ENCODE assay signal across 24 cellular contexts in genomic region chr2:15780912-15781574, GRCh38.
DNase-seq lines count a peak whose midpoint lies in the region; ATAC-seq and TF ChIP-seq lines count a peak whose summit lies in the region.
"Had no signal": no experiment of that assay in that cellular context is flagged by ENCODE, and none has a peak within 500 bp of the region (broad histone marks: within the 10 kb centered on the region; RNA-seq: fewer than 3 reads in every experiment).

No MANE protein-coding gene starts in this region.

- no peaks in the 10 kb centered on the region for H3K27me3 ChIP-seq in CD8-positive, alpha-beta memory T cell (ENCODE audit: insufficient read depth, low read length, poor library complexity, severe bottlenecking)
- H3K27me3 ChIP-seq: transverse colon had no signal

- CTCF ChIA-PET in HEK293 (lab: Yijun Ruan, JAX) = interaction anchor here (0.7 to 1.0 kb wide), 3 partner anchors 80 to 828 kb away, joined by 3 read pairs; no protein-coding TSS in a partner anchor
- CTCF ChIA-PET in CD8-positive, alpha-beta memory T cell (lab: Charles Lee) = no interaction called here

- intact Hi-C loops in sciatic nerve (cut with DNase I) = no loop called here

- H3K9me3 Mint-ChIP-seq in CD8-positive, alpha-beta memory T cell = no peaks in the 10 kb centered on the region
- H3K9me3 Mint-ChIP-seq: activated naive CD4-positive, alpha-beta T cell treated with anti-CD3 and anti-CD28 coated beads, Interleukin-2, amount 10 ng/mL, durations not matched to agents 7 days and 5 days; activated T-helper 1 cell treated with anti-CD3 and anti-CD28 coated beads, Interleukin-12 subunit alpha, Interleukin-12 subunit beta, Interleukin-2, Interleukin-4 antibody, amounts not matched to agents 30 ng/mL and 10 ng/mL and 1 ng/mL, durations not matched to agents 14 hours and 24 hours and 36 hours; natural killer cell treated with Interleukin-12 subunit alpha and Interleukin-12 subunit beta and Interleukin-15 and Interleukin-18, amount 100 ng/mL, for 72 hours had no signal

- DNase-seq in NCI-H526 (lab: John Stamatoyannopoulos, UW) = peak; percentile 99 to 100
- DNase-seq in NCI-H526 treated with DMSO at 0.1 percent for 48 hours (lab: John Stamatoyannopoulos, UW) = no peak
- DNase-seq in iPS-NIHi11 (ENCODE audit: low spot score) = peak; percentile 76
- no peak for DNase-seq in sciatic nerve (ENCODE audit: low spot score)
- DNase-seq in CD8-positive, alpha-beta memory T cell = no peak
- DNase-seq: activated CD4-positive, alpha-beta T cell treated with anti-CD3 and anti-CD28 coated beads, Interleukin-2, amount 50 U/mL, for 1 hour; activated CD8-positive, alpha-beta memory T cell treated with anti-CD3 and anti-CD28 coated beads, Interleukin-2, amount 10 ng/mL, durations not matched to agents 7 days and 5 days; activated naive CD4-positive, alpha-beta T cell treated with anti-CD3 and anti-CD28 coated beads, Interleukin-2, amount 10 ng/mL, durations not matched to agents 7 days and 5 days; amniotic stem cell; effector memory CD8-positive, alpha-beta T cell; Kasumi-1; left ventricle myocardium inferior; midbrain; NCI-H1694 treated with DMSO at 0.1 percent for 48 hours; NCI-H69; Right ventricle myocardium superior; transverse colon had no signal

- TF ChIP-seq CTCF in HEK293 (tag by site-specific recombination; IDR thresholded peaks at IDR 0.05) = peak; percentile 43; the same call in 1 of the 2 replicates

- POLR2A ChIA-PET in HEK293 (lab: Yijun Ruan, JAX) = no interaction called here
- POLR2A ChIA-PET in CD8-positive, alpha-beta memory T cell (lab: Charles Lee) = no interaction called here

- peaks cover 0 to 1% of the 10 kb centered on the region in 2 donors for H3K27me3 Mint-ChIP-seq in CD8-positive, alpha-beta memory T cell
- H3K27me3 Mint-ChIP-seq: activated CD8-positive, alpha-beta memory T cell treated with anti-CD3 and anti-CD28 coated beads, Interleukin-2, amount 10 ng/mL, durations not matched to agents 7 days and 5 days; activated naive CD4-positive, alpha-beta T cell treated with anti-CD3 and anti-CD28 coated beads, Interleukin-2, amount 10 ng/mL, durations not matched to agents 7 days and 5 days; effector memory CD8-positive, alpha-beta T cell; natural killer cell treated with Interleukin-12 subunit alpha and Interleukin-12 subunit beta and Interleukin-15 and Interleukin-18, amount 100 ng/mL, for 72 hours had no signal

- no peaks in the 10 kb centered on the region for H3K4me1 Mint-ChIP-seq in CD8-positive, alpha-beta memory T cell
- H3K4me1 Mint-ChIP-seq: activated CD8-positive, alpha-beta memory T cell treated with anti-CD3 and anti-CD28 coated beads, Interleukin-2, amount 10 ng/mL, durations not matched to agents 7 days and 5 days; activated naive CD4-positive, alpha-beta T cell treated with anti-CD3 and anti-CD28 coated beads, Interleukin-2, amount 10 ng/mL, durations not matched to agents 7 days and 5 days had no signal

- ATAC-seq in sciatic nerve (peak; percentile 6), GM18498 (IDR thresholded peaks at IDR 0.05; ENCODE audit: unreplicated experiment) (no peak), HG03159 (IDR thresholded peaks at IDR 0.05; ENCODE audit: unreplicated experiment) (no peak)
- ATAC-seq: activated CD8-positive, alpha-beta memory T cell treated with anti-CD3 and anti-CD28 coated beads, Interleukin-2, amount 10 ng/mL, durations not matched to agents 7 days and 5 days; effector memory CD8-positive, alpha-beta T cell; esophagus mucosa; natural killer cell treated with Interleukin-12 subunit alpha and Interleukin-12 subunit beta and Interleukin-15 and Interleukin-18, amount 100 ng/mL, for 72 hours had no signal

- peak overlapping the region in 1 of 8 donors; percentile 23 for H3K27ac Mint-ChIP-seq in CD8-positive, alpha-beta memory T cell
- H3K27ac Mint-ChIP-seq: activated CD8-positive, alpha-beta memory T cell treated with anti-CD3 and anti-CD28 coated beads, Interleukin-2, amount 10 ng/mL, durations not matched to agents 7 days and 5 days; activated naive CD4-positive, alpha-beta T cell treated with anti-CD3 and anti-CD28 coated beads, Interleukin-2, amount 10 ng/mL, durations not matched to agents 7 days and 5 days; activated T-helper 1 cell treated with anti-CD3 and anti-CD28 coated beads, Interleukin-12 subunit alpha, Interleukin-12 subunit beta, Interleukin-2, Interleukin-4 antibody, amounts not matched to agents 30 ng/mL and 10 ng/mL and 1 ng/mL, durations not matched to agents 14 hours and 24 hours and 36 hours; effector memory CD8-positive, alpha-beta T cell; natural killer cell treated with Interleukin-12 subunit alpha and Interleukin-12 subunit beta and Interleukin-15 and Interleukin-18, amount 100 ng/mL, for 72 hours had no signal

- H3K4me3 Mint-ChIP-seq in CD8-positive, alpha-beta memory T cell = no peak overlapping the region
- H3K4me3 Mint-ChIP-seq: activated CD8-positive, alpha-beta memory T cell treated with anti-CD3 and anti-CD28 coated beads, Interleukin-2, amount 10 ng/mL, durations not matched to agents 7 days and 5 days; activated naive CD4-positive, alpha-beta T cell treated with anti-CD3 and anti-CD28 coated beads, Interleukin-2, amount 10 ng/mL, durations not matched to agents 7 days and 5 days; activated T-helper 1 cell treated with anti-CD3 and anti-CD28 coated beads, Interleukin-12 subunit alpha, Interleukin-12 subunit beta, Interleukin-2, Interleukin-4 antibody, amounts not matched to agents 30 ng/mL and 10 ng/mL and 1 ng/mL, durations not matched to agents 14 hours and 24 hours and 36 hours; effector memory CD8-positive, alpha-beta T cell; natural killer cell treated with Interleukin-12 subunit alpha and Interleukin-12 subunit beta and Interleukin-15 and Interleukin-18, amount 100 ng/mL, for 72 hours had no signal

- no peak overlapping the region for H3K27ac ChIP-seq in HEK293 (ENCODE audit: extremely low read depth, low read depth, low read length)
- no peak overlapping the region for H3K27ac ChIP-seq in CD8-positive, alpha-beta memory T cell (ENCODE audit: low read depth, low read length)
- H3K27ac ChIP-seq: left ventricle myocardium inferior, parathyroid adenoma, transverse colon had no signal

- H3K9me3 ChIP-seq in HEK293 (ENCODE audit: control insufficient read depth, insufficient read depth, low read depth, low read length) = no peaks in the 10 kb centered on the region
- no peaks in the 10 kb centered on the region for H3K9me3 ChIP-seq in CD8-positive, alpha-beta memory T cell (ENCODE audit: low read length)
- H3K9me3 ChIP-seq: left ventricle myocardium inferior, transverse colon had no signal

- H3K4me1 ChIP-seq in HEK293 (ENCODE audit: control insufficient read depth, insufficient read depth, low read length) = no peaks in the 10 kb centered on the region
- H3K4me1 ChIP-seq in CD8-positive, alpha-beta memory T cell (ENCODE audit: insufficient read depth, low read length) = no peaks in the 10 kb centered on the region
- H3K4me1 ChIP-seq: left ventricle myocardium inferior, parathyroid adenoma, transverse colon had no signal

- H3K4me3 ChIP-seq in HEK293 (ENCODE audit: low read depth, low read length) = no peak overlapping the region
- H3K4me3 ChIP-seq in CD8-positive, alpha-beta memory T cell (ENCODE audit: low read length) = no peak overlapping the region
- H3K4me3 ChIP-seq: left ventricle myocardium inferior, transverse colon had no signal

- H3K36me3 Mint-ChIP-seq in CD8-positive, alpha-beta memory T cell = no peaks in the 10 kb centered on the region
- H3K36me3 Mint-ChIP-seq: activated CD8-positive, alpha-beta memory T cell treated with anti-CD3 and anti-CD28 coated beads, Interleukin-2, amount 10 ng/mL, durations not matched to agents 7 days and 5 days; activated naive CD4-positive, alpha-beta T cell treated with anti-CD3 and anti-CD28 coated beads, Interleukin-2, amount 10 ng/mL, durations not matched to agents 7 days and 5 days; natural killer cell treated with Interleukin-12 subunit alpha and Interleukin-12 subunit beta and Interleukin-15 and Interleukin-18, amount 100 ng/mL, for 72 hours had no signal

- no peaks in the 10 kb centered on the region for H3K36me3 ChIP-seq in HEK293 (ENCODE audit: control insufficient read depth in 2 of 2, insufficient read depth in 1 of 2, low read length in 2 of 2)
- no peaks in the 10 kb centered on the region for H3K36me3 ChIP-seq in CD8-positive, alpha-beta memory T cell (ENCODE audit: insufficient read depth, low read length)
- H3K36me3 ChIP-seq: left ventricle myocardium inferior, transverse colon had no signal

TF ChIP-seq in HEK293, 187 proteins besides CTCF, POLR2A, EP300 and RAD21:
- no peak for TF ChIP-seq SCRT2 (tag by site-specific recombination; IDR thresholded peaks at IDR 0.05)
- peak; percentile 50; the same call in 1 of the 2 replicates for TF ChIP-seq ZFP69B (tag by site-specific recombination; IDR thresholded peaks at IDR 0.05)
- TF ChIP-seq, protein P1, sequence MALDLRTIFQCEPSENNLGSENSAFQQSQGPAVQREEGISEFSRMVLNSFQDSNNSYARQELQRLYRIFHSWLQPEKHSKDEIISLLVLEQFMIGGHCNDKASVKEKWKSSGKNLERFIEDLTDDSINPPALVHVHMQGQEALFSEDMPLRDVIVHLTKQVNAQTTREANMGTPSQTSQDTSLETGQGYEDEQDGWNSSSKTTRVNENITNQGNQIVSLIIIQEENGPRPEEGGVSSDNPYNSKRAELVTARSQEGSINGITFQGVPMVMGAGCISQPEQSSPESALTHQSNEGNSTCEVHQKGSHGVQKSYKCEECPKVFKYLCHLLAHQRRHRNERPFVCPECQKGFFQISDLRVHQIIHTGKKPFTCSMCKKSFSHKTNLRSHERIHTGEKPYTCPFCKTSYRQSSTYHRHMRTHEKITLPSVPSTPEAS (tag by site-specific recombination; IDR thresholded peaks at IDR 0.05) = peak; percentile 93
- TF ChIP-seq ZEB2 (tag by site-specific recombination; IDR thresholded peaks at IDR 0.05) = no peak
- peak; percentile 28; the same call in 1 of the 2 replicates for TF ChIP-seq GLIS1 (tag by site-specific recombination; IDR thresholded peaks at IDR 0.05)
- TF ChIP-seq ZFHX2 (tag by site-specific recombination; conservative IDR thresholded peaks at IDR 0.05) = peak; percentile 91
- TF ChIP-seq EGR2 (tag by site-specific recombination; IDR thresholded peaks at IDR 0.05; ENCODE audit: low read depth) = peak; percentile 89
- no peak for TF ChIP-seq ZNF169 (tag by site-specific recombination; IDR thresholded peaks at IDR 0.05)

Comparison
In these comparisons a context has a peak if more than half of its experiments do, and no peak if none do; other contexts are left out.
1. DNase-seq: peak in NCI-H526 (2 of 2) and iPS-NIHi11 (single experiment); none in NCI-H526 treated with DMSO at 0.1 percent for 48 hours (single experiment), sciatic nerve (single experiment) and CD8-positive, alpha-beta memory T cell (0 of 5).